ENCODE assay signal across 1 cellular context in genomic region chr10:72694476-72695369, GRCh38.
A peak's percentile ranks its signal among the peaks of the same experiment; 100 is the strongest.
TF ChIP-seq lines count a peak whose summit lies in the region.

No MANE protein-coding gene starts in this region.

TF ChIP-seq in GM12878, 131 proteins besides CTCF, POLR2A, EP300 and RAD21 (continued from another document):
- TF ChIP-seq NFXL1 (IDR thresholded peaks at IDR 0.05; ENCODE audit: borderline replicate concordance) (no peak), SMC3 (IDR thresholded peaks at IDR 0.05; ENCODE audit: borderline replicate concordance, low read length) (0 out of 2 replicates have a peak, but pooled peaks have one; percentile 21), RB1 (IDR thresholded peaks at IDR 0.05; ENCODE audit: borderline replicate concordance) (no peak), HCFC1 (IDR thresholded peaks at IDR 0.05; ENCODE audit: low read length) (no peak), ATF2 (IDR thresholded peaks at IDR 0.05; ENCODE audit: low read length) (no peak), RUNX3 (IDR thresholded peaks at IDR 0.05; ENCODE audit: low read length) (peak; percentile 25; the same call in 1 of the 2 replicates), CHD4 (IDR thresholded peaks at IDR 0.05) (no peak), NRF1 (conservative IDR thresholded peaks at IDR 0.05; ENCODE audit: low read depth, low read length) (no peak), POLR2AphosphoS5 (IDR thresholded peaks at IDR 0.05; ENCODE audit: low read length) (no peak), MEF2B (IDR thresholded peaks at IDR 0.05; ENCODE audit: partially characterized antibody, poor library complexity, severe bottlenecking) (no peak), NBN (IDR thresholded peaks at IDR 0.05) (0 out of 2 replicates have a peak, but pooled peaks have one; percentile 11), IKZF1 (conservative IDR thresholded peaks at IDR 0.05) (no peak), KLF5 (IDR thresholded peaks at IDR 0.05; ENCODE audit: partially characterized antibody) (no peak), NFIC (IDR thresholded peaks at IDR 0.05; ENCODE audit: low read depth, low read length) (0 out of 2 replicates have a peak, but pooled peaks have one; percentile 13), ASH2L (IDR thresholded peaks at IDR 0.05; ENCODE audit: borderline replicate concordance, low read depth) (no peak), ZBTB40 (IDR thresholded peaks at IDR 0.05; ENCODE audit: borderline replicate concordance) (no peak), SPI1 (IDR thresholded peaks at IDR 0.05; ENCODE audit: borderline replicate concordance, insufficient read depth, low read depth, low read length) (peak; percentile 48), CUX1 (IDR thresholded peaks at IDR 0.05; ENCODE audit: insufficient replicate concordance, low read depth, low read length) (no peak), CBFB (IDR thresholded peaks at IDR 0.05; ENCODE audit: low read depth) (no peak), POU2F2 (IDR thresholded peaks at IDR 0.05; ENCODE audit: borderline replicate concordance, low read depth, low read length) (no peak)
TF ChIP-seq in GM12878: peak in this region for 5.
